1 cellular context compared by ENCODE assay signal in the genomic region with DNA sequence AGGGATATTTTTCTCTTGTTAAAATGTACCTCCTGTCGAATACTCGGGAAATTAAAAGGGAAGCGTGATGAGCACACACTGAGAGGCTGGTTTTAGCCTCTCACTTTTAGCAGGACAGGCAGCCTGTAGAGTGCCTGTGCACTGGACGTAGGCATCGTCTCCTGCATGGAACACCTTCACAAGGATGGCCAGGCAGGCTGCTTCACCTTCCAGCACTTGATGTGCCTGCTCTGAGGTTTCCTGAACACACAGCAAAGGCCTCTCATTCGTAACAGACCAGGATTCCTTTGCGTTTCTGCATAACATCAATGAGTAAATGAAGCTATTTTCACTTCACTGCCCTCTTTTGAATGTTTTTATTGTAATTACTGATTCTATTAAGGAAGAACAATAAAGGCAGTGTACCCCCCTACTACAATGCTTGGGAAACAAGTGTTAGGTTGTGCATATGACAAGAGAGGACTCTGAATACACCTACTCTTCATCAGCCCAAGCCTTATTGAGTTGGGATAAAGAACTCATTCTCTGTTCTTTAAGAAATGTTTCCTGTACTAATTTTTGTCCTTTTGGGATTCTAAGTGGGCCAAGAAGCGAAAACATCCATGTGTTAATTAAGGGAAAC.
TF ChIP-seq lines count a peak whose summit lies in the region.

No MANE protein-coding gene starts in this region.

TF ChIP-seq in GM23338, 12 proteins besides CTCF, POLR2A, EP300 and RAD21 (continued from another document):
- TF ChIP-seq, protein P1, sequence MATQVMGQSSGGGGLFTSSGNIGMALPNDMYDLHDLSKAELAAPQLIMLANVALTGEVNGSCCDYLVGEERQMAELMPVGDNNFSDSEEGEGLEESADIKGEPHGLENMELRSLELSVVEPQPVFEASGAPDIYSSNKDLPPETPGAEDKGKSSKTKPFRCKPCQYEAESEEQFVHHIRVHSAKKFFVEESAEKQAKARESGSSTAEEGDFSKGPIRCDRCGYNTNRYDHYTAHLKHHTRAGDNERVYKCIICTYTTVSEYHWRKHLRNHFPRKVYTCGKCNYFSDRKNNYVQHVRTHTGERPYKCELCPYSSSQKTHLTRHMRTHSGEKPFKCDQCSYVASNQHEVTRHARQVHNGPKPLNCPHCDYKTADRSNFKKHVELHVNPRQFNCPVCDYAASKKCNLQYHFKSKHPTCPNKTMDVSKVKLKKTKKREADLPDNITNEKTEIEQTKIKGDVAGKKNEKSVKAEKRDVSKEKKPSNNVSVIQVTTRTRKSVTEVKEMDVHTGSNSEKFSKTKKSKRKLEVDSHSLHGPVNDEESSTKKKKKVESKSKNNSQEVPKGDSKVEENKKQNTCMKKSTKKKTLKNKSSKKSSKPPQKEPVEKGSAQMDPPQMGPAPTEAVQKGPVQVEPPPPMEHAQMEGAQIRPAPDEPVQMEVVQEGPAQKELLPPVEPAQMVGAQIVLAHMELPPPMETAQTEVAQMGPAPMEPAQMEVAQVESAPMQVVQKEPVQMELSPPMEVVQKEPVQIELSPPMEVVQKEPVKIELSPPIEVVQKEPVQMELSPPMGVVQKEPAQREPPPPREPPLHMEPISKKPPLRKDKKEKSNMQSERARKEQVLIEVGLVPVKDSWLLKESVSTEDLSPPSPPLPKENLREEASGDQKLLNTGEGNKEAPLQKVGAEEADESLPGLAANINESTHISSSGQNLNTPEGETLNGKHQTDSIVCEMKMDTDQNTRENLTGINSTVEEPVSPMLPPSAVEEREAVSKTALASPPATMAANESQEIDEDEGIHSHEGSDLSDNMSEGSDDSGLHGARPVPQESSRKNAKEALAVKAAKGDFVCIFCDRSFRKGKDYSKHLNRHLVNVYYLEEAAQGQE (IDR thresholded peaks at IDR 0.05; ENCODE audit: unreplicated experiment): no peak
- TF ChIP-seq EZH2phosphoT487 (IDR thresholded peaks at IDR 0.05; ENCODE audit: unreplicated experiment) (no peak), JUNB (IDR thresholded peaks at IDR 0.05; ENCODE audit: unreplicated experiment) (no peak), ZNF331 (CRISPR knock-in tag; IDR thresholded peaks at IDR 0.05; ENCODE audit: low read depth) (no peak), EZH2 (IDR thresholded peaks at IDR 0.05; ENCODE audit: low read depth, unreplicated experiment) (no peak), POLR2AphosphoS5 (IDR thresholded peaks at IDR 0.05; ENCODE audit: low read depth) (no peak)
- TF ChIP-seq, protein P2, sequence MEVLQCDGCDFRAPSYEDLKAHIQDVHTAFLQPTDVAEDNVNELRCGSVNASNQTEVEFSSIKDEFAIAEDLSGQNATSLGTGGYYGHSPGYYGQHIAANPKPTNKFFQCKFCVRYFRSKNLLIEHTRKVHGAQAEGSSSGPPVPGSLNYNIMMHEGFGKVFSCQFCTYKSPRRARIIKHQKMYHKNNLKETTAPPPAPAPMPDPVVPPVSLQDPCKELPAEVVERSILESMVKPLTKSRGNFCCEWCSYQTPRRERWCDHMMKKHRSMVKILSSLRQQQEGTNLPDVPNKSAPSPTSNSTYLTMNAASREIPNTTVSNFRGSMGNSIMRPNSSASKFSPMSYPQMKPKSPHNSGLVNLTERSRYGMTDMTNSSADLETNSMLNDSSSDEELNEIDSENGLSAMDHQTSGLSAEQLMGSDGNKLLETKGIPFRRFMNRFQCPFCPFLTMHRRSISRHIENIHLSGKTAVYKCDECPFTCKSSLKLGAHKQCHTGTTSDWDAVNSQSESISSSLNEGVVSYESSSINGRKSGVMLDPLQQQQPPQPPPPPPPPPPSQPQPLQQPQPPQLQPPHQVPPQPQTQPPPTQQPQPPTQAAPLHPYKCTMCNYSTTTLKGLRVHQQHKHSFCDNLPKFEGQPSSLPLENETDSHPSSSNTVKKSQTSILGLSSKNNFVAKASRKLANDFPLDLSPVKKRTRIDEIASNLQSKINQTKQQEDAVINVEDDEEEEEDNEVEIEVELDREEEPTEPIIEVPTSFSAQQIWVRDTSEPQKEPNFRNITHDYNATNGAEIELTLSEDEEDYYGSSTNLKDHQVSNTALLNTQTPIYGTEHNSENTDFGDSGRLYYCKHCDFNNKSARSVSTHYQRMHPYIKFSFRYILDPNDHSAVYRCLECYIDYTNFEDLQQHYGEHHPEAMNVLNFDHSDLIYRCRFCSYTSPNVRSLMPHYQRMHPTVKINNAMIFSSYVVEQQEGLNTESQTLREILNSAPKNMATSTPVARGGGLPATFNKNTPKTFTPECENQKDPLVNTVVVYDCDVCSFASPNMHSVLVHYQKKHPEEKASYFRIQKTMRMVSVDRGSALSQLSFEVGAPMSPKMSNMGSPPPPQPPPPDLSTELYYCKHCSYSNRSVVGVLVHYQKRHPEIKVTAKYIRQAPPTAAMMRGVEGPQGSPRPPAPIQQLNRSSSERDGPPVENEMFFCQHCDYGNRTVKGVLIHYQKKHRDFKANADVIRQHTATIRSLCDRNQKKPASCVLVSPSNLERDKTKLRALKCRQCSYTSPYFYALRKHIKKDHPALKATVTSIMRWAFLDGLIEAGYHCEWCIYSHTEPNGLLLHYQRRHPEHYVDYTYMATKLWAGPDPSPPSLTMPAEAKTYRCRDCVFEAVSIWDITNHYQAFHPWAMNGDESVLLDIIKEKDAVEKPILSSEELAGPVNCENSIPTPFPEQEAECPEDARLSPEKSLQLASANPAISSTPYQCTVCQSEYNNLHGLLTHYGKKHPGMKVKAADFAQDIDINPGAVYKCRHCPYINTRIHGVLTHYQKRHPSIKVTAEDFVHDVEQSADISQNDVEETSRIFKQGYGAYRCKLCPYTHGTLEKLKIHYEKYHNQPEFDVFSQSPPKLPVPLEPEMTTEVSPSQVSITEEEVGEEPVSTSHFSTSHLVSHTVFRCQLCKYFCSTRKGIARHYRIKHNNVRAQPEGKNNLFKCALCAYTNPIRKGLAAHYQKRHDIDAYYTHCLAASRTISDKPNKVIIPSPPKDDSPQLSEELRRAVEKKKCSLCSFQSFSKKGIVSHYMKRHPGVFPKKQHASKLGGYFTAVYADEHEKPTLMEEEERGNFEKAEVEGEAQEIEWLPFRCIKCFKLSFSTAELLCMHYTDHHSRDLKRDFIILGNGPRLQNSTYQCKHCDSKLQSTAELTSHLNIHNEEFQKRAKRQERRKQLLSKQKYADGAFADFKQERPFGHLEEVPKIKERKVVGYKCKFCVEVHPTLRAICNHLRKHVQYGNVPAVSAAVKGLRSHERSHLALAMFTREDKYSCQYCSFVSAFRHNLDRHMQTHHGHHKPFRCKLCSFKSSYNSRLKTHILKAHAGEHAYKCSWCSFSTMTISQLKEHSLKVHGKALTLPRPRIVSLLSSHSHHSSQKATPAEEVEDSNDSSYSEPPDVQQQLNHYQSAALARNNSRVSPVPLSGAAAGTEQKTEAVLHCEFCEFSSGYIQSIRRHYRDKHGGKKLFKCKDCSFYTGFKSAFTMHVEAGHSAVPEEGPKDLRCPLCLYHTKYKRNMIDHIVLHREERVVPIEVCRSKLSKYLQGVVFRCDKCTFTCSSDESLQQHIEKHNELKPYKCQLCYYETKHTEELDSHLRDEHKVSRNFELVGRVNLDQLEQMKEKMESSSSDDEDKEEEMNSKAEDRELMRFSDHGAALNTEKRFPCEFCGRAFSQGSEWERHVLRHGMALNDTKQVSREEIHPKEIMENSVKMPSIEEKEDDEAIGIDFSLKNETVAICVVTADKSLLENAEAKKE (CRISPR knock-in tag; IDR thresholded peaks at IDR 0.05): no peak
- TF ChIP-seq, protein P3, sequence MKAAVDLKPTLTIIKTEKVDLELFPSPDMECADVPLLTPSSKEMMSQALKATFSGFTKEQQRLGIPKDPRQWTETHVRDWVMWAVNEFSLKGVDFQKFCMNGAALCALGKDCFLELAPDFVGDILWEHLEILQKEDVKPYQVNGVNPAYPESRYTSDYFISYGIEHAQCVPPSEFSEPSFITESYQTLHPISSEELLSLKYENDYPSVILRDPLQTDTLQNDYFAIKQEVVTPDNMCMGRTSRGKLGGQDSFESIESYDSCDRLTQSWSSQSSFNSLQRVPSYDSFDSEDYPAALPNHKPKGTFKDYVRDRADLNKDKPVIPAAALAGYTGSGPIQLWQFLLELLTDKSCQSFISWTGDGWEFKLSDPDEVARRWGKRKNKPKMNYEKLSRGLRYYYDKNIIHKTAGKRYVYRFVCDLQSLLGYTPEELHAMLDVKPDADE (IDR thresholded peaks at IDR 0.05): no peak
TF ChIP-seq in GM23338: peak in this region for 0.
